ENCODE assay signal across 27 cellular contexts in the genomic region with DNA sequence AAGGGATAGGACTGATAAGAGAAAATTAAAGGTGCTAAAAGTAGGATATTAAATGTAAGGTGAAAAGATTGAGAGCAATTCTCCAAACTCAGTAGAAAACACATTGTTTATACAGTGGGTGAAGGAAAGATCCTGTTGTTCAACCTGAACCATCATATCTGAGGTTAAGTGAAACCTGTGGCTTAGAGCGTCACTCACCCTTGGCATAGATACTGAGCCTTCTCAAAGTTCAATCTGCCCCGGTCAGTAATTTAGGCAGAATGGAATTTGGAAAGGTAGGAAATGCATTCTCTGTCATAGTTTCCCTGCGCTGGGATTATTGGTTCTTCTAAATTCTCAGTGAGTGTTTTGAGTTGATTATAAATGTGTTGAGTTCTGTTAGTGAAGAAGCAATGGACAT.
"Had no signal": no experiment of that assay in that cellular context is flagged by ENCODE, and none has a peak within 500 bp of the region (broad histone marks: within the 10 kb centered on the region; RNA-seq: fewer than 3 reads in every experiment).

No MANE protein-coding gene starts in this region.

- H3K27me3 ChIP-seq: neutrophil, pancreas, sigmoid colon, suprapubic skin, testis, tibial artery, transverse colon, upper lobe of right lung, vagina had no signal

- H3K27ac ChIP-seq: neutrophil, pancreas, psoas muscle, sigmoid colon, suprapubic skin, testis, tibial artery, transverse colon, upper lobe of right lung, vagina had no signal

- H3K4me1 ChIP-seq: pancreas, psoas muscle, sigmoid colon, suprapubic skin, tibial artery, transverse colon, upper lobe of right lung, vagina had no signal

- H3K36me3 ChIP-seq: neutrophil, pancreas, sigmoid colon, suprapubic skin, tibial artery, transverse colon, upper lobe of right lung, vagina had no signal

- H3K9me3 ChIP-seq: neutrophil, pancreas, psoas muscle, sigmoid colon, suprapubic skin, testis, tibial artery, transverse colon, upper lobe of right lung, vagina had no signal

- ATAC-seq: naive thymus-derived CD8-positive, alpha-beta T cell; natural killer cell treated with Interleukin-12 subunit alpha and Interleukin-12 subunit beta and Interleukin-15 and Interleukin-18, amount 100 ng/mL, for 72 hours; pancreas; psoas muscle; right cardiac atrium; stimulated activated effector memory CD8-positive, alpha-beta T cell treated with anti-CD3 and anti-CD28 coated beads, Interleukin-12 subunit alpha, Interleukin-12 subunit beta, amount 100 ng/mL, for 72 hours; stimulated activated naive B cell treated with anti-CD40 and anti-IgM and Interleukin-4, amounts not matched to agents 10 μg/mL and 1 μg/mL and 100 μg/mL, for 72 hours; stimulated activated naive CD8-positive, alpha-beta T cell treated with anti-CD3 and anti-CD28 coated beads, Interleukin-15, amount 100 ng/mL, for 72 hours; upper lobe of right lung had no signal

- DNase-seq: naive B cell; naive thymus-derived CD8-positive, alpha-beta T cell; nephron progenitor cell; nucleus accumbens; pancreas; psoas muscle; right cardiac atrium; sigmoid colon; small intestine; stimulated activated CD4-positive, alpha-beta T cell treated with anti-CD3 and anti-CD28 coated beads, Interleukin-15, amount 100 ng/mL, for 24 hours; stimulated activated CD4-positive, alpha-beta T cell treated with anti-CD3 and anti-CD28 coated beads, Interleukin-2, amount 100 ng/mL, for 24 hours; stimulated activated CD4-positive, alpha-beta T cell treated with anti-CD3 and anti-CD28 coated beads, Interleukin-2, amount 100 ng/mL, for 48 hours; stimulated activated CD4-positive, alpha-beta T cell treated with anti-CD3 and anti-CD28 coated beads, Interleukin-4, amount 100 ng/mL, for 24 hours; stimulated activated naive B cell treated with anti-CD40 and anti-IgM and Interleukin-4, amounts not matched to agents 10 μg/mL and 1 μg/mL and 100 μg/mL, for 72 hours; stimulated activated naive CD4-positive, alpha-beta T cell treated with Interleukin-2 at 50 U/mL for 16 hours; stimulated activated naive CD8-positive, alpha-beta T cell treated with anti-CD3 and anti-CD28 coated beads, Interleukin-15, amount 100 ng/mL, for 72 hours; substantia nigra; testis; tibial artery; transverse colon; upper lobe of right lung had no signal

- FAIRE-seq: pancreas, small intestine, urothelium cell line had no signal

- H3K4me3 ChIP-seq: pancreas, psoas muscle, sigmoid colon, suprapubic skin, testis, tibial artery, transverse colon, upper lobe of right lung, vagina had no signal
